In the genomic region with DNA sequence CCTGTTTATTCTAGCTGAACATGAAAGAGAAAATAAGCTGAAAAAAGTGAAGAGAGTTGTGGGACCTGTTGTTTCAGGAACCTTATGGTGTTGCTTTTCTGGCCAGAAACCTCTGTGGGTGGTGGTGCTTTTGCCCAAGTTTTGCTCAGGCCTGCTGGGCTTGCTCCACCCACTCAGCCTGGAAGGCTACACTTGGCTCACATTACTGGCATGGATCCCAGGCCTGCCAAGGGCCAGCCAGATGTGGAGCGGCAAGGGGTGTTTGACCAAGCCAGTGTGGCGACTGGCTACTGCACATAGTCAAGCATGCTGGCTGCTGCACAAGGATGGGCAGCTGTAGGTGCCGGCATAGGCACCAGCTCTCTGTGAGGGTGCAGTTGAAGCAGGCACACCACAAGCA, we compare ENCODE assay signal across 19 cellular contexts.
A peak's percentile ranks its signal among the peaks of the same experiment; 100 is the strongest.
DNase-seq lines count a peak whose midpoint lies in the region; ATAC-seq, FAIRE-seq and TF ChIP-seq lines count a peak whose summit lies in the region.
"Had no signal": no experiment of that assay in that cellular context is flagged by ENCODE, and none has a peak within 500 bp of the region (broad histone marks: within the 10 kb centered on the region; RNA-seq: fewer than 3 reads in every experiment).

No MANE protein-coding gene starts in this region.

- TF ChIP-seq CTCF in LNCaP clone FGC (IDR thresholded peaks at IDR 0.05; ENCODE audit: control insufficient read depth, extremely low read depth, insufficient read depth) (no peak), H1 (IDR thresholded peaks at IDR 0.05; ENCODE audit: control extremely low read depth in 1 of 3, insufficient read depth in 1 of 3, low read depth in 1 of 3, low read length in 3 of 3) (no peak), mucosa of descending colon (IDR thresholded peaks at IDR 0.05) (no peak)

- H3K23ac ChIP-seq in H1 (ENCODE audit: insufficient read length), result no peak overlapping the region

- POLR2A ChIA-PET in H1 (lab: Charles Lee; ENCODE audit: partially characterized antibody), result no interaction called here

- H3K27ac ChIP-seq in H1 (ENCODE audit: low read depth, low read length), result no peak overlapping the region
- H3K27ac ChIP-seq: KMS-11, pancreas had no signal

- no peak for ATAC-seq in mucosa of descending colon
- ATAC-seq: pancreas; stimulated activated naive CD8-positive, alpha-beta T cell treated with anti-CD3 and anti-CD28 coated beads, Interleukin-15, amount 100 ng/mL, for 72 hours had no signal

- no peak overlapping the region for H2BK12ac ChIP-seq in H1 (ENCODE audit: low read depth, low read length)

- H4K91ac ChIP-seq in H1 (replicated peaks; ENCODE audit: insufficient read length, low read length), result no peak overlapping the region

- DNase-seq in COR-L47 (lab: John Stamatoyannopoulos, UW) (peak; percentile 13), LNCaP clone FGC (ENCODE audit: low read depth) (peak; percentile 38), H1 (ENCODE audit: low read depth in 1 of 2, low spot score in 2 of 2) (no peak), mucosa of descending colon (peak in 2 of 3 donors; percentile 58 to 60), A172 (ENCODE audit: low spot score) (no peak), NCI-H1092 treated with DMSO at 0.1 percent for 48 hours (lab: John Stamatoyannopoulos, UW) (no peak), SKM-1 (lab: John Stamatoyannopoulos, UW; ENCODE audit: unreplicated experiment) (no peak)
- DNase-seq in stimulated activated naive CD4-positive, alpha-beta T cell (lab: John Stamatoyannopoulos, UW), result no peak
- DNase-seq: activated CD8-positive, alpha-beta memory T cell treated with anti-CD3 and anti-CD28 coated beads for 24 hours; amniotic stem cell; Caco-2; GF-D8; NCI-H1694 treated with DMSO at 0.1 percent for 48 hours; NCI-H82; stimulated activated naive CD8-positive, alpha-beta T cell treated with anti-CD3 and anti-CD28 coated beads, Interleukin-15, amount 100 ng/mL, for 72 hours; T-helper 1 cell had no signal

- no peaks in the 10 kb centered on the region for H3K27me3 ChIP-seq in H1 (replicated peaks in 1 of 4; ENCODE audit: control insufficient read depth in 3 of 4, extremely low read depth in 1 of 4, insufficient read depth in 3 of 4, low read length in 3 of 4)
- H3K27me3 ChIP-seq: pancreas had no signal

- no peaks in the 10 kb centered on the region for H3K79me1 ChIP-seq in H1 (ENCODE audit: low read depth, low read length)

- no peak overlapping the region for H2BK15ac ChIP-seq in H1 (ENCODE audit: low read length)

- FAIRE-seq in H1 (lab: Jason Lieb, UNC), result no peak
- FAIRE-seq: colon, pancreas had no signal

- no peak for TF ChIP-seq POLR2A in H1 (IDR thresholded peaks at IDR 0.05; ENCODE audit: control extremely low read depth in 1 of 2, low read depth in 2 of 2, low read length in 2 of 2)

- no peak overlapping the region for H2AFZ ChIP-seq in H1 (ENCODE audit: low read length)

- no peaks in the 10 kb centered on the region for H3K79me2 ChIP-seq in H1 (ENCODE audit: control insufficient read depth in 1 of 2, insufficient read depth in 2 of 2, low read length in 2 of 2)

- CTCF ChIA-PET in H1 (lab: Charles Lee; ENCODE audit: partially characterized antibody), result no interaction called here

- no peak overlapping the region for H3K4me2 ChIP-seq in H1 (ENCODE audit: insufficient read depth in 1 of 2, low read depth in 2 of 2, low read length in 2 of 2)
- H3K4me2 ChIP-seq: KMS-11 had no signal

- H3K4me1 ChIP-seq in H1 (replicated peaks in 1 of 4; ENCODE audit: control insufficient read depth in 3 of 4, insufficient read depth in 4 of 4, low read length in 3 of 4), result no peaks in the 10 kb centered on the region
- H3K4me1 ChIP-seq in mucosa of descending colon (ENCODE audit: low read depth), result no peaks in the 10 kb centered on the region
- H3K4me1 ChIP-seq: Caco-2, pancreas had no signal

- H4K20me1 ChIP-seq in H1 (replicated peaks in 1 of 2; ENCODE audit: control insufficient read depth in 1 of 2, insufficient read depth in 2 of 2, low read length in 2 of 2), result no peaks in the 10 kb centered on the region

- no peak overlapping the region for H2AK5ac ChIP-seq in H1 (ENCODE audit: low read depth, low read length)

- no peak overlapping the region for H3K9ac ChIP-seq in H1 (replicated peaks in 1 of 4; ENCODE audit: extremely low read depth in 1 of 4, low read depth in 3 of 4, low read length in 3 of 4)
- H3K9ac ChIP-seq: KMS-11 had no signal

- no peak overlapping the region for H3K56ac ChIP-seq in H1 (replicated peaks; ENCODE audit: insufficient read length, low read depth, low read length)

- WGBS in H1 (ENCODE audit: extremely low coverage in 1 of 2, insufficient coverage in 1 of 2, insufficient read length in 1 of 2, insufficient replicate concordance in 2 of 2, low coverage in 1 of 2, low lambda C conversion rate in 2 of 2, missing lambda C conversion rate in 1 of 2), 2 experiments, result 96% methylated on average over 3 of the region's 3 CpGs; no CpG with 5 or more reads in 1 of the 2 experiments

- no peak overlapping the region for H3K14ac ChIP-seq in H1 (ENCODE audit: insufficient read length)

- no peak overlapping the region for H2BK5ac ChIP-seq in H1 (ENCODE audit: low read depth, low read length)

- no peak overlapping the region for H3K18ac ChIP-seq in H1 (ENCODE audit: extremely low read depth, low read length)

- H3K36me3 ChIP-seq in H1 (ENCODE audit: control insufficient read depth in 2 of 4, insufficient read depth in 4 of 4, low read length in 3 of 4), result peaks cover 0 to 12% (median 4%) of the 10 kb centered on the region in 4 experiments; a peak in 2 of 8 replicates
- H3K36me3 ChIP-seq in mucosa of descending colon (ENCODE audit: low read depth), result no peaks in the 10 kb centered on the region
- H3K36me3 ChIP-seq: pancreas had no signal

- H3K23me2 ChIP-seq in H1 (ENCODE audit: low read depth, low read length), result no peaks in the 10 kb centered on the region

- intact Hi-C loops in mucosa of descending colon (cut with DNase I, micrococcal nuclease), result no loop called here

- TF ChIP-seq EP300 in H1 (IDR thresholded peaks at IDR 0.05; ENCODE audit: borderline replicate concordance in 1 of 2, low read depth in 2 of 2, low read length in 2 of 2), result no peak

- H2BK20ac ChIP-seq in H1 (ENCODE audit: low read length), result no peak overlapping the region

- H3K9me3 ChIP-seq in H1 (ENCODE audit: insufficient read depth in 2 of 2, low read depth in 1 of 2, low read length in 1 of 2) (peaks cover 12 to 18% of the 10 kb centered on the region in 2 experiments), mucosa of descending colon (no peaks in the 10 kb centered on the region)
- H3K9me3 ChIP-seq: Caco-2, pancreas had no signal

- no peak overlapping the region; the same call in 1 of the 2 replicates for H4K8ac ChIP-seq in H1 (ENCODE audit: extremely low read depth, insufficient read depth, low read length)

- no peak for TF ChIP-seq RAD21 in H1 (IDR thresholded peaks at IDR 0.05 in 1 of 2, conservative IDR thresholded peaks at IDR 0.05 in 1 of 2; ENCODE audit: low read depth in 2 of 2, low read length in 2 of 2)

- H2BK120ac ChIP-seq in H1 (replicated peaks; ENCODE audit: low read depth, low read length), result no peak overlapping the region

- H3K4me3 ChIP-seq in LNCaP clone FGC (ENCODE audit: low read depth, low read length) (no peak overlapping the region), H1 (ENCODE audit: extremely low read depth in 1 of 4, insufficient read depth in 2 of 4, low read depth in 3 of 4, low read length in 4 of 4) (no peak overlapping the region), mucosa of descending colon (no peak overlapping the region)
- H3K4me3 ChIP-seq: pancreas had no signal

- H3K4ac ChIP-seq in H1 (replicated peaks; ENCODE audit: insufficient read length, low read depth, low read length), result no peak overlapping the region

- no peak overlapping the region for H4K5ac ChIP-seq in H1 (ENCODE audit: insufficient read length, low read depth, low read length)

TF ChIP-seq in H1, 55 proteins besides CTCF, POLR2A, EP300 and RAD21:
- TF ChIP-seq BCL11A (IDR thresholded peaks at IDR 0.05; ENCODE audit: low read depth in 2 of 2, low read length in 2 of 2) (no peak), SP2 (IDR thresholded peaks at IDR 0.05; ENCODE audit: low read length) (no peak), CBX5 (IDR thresholded peaks at IDR 0.05; ENCODE audit: low read depth, low read length) (no peak), KDM4A (IDR thresholded peaks at IDR 0.05; ENCODE audit: low read depth, low read length, severe bottlenecking) (no peak), E2F6 (IDR thresholded peaks at IDR 0.05) (peak; percentile 43; the same call in 1 of the 2 replicates), POU5F1 (IDR thresholded peaks at IDR 0.05; ENCODE audit: low read depth, low read length) (no peak), CHD2 (IDR thresholded peaks at IDR 0.05; ENCODE audit: low read length) (no peak), TEAD4 (IDR thresholded peaks at IDR 0.05; ENCODE audit: low read depth, low read length) (no peak)
TF ChIP-seq in H1: peak in this region for 1.

Comparison
In these comparisons a context has a peak if more than half of its experiments do, and no peak if none do; other contexts are left out.
1. DNase-seq: peak in COR-L47 (single experiment), LNCaP clone FGC (single experiment) and mucosa of descending colon (2 of 3); none in H1 (0 of 2), A172 (single experiment), stimulated activated naive CD4-positive, alpha-beta T cell (0 of 6), NCI-H1092 treated with DMSO at 0.1 percent for 48 hours (single experiment) and SKM-1 (single experiment).